ENCODE assay signal across 15 cellular contexts in the genomic region with DNA sequence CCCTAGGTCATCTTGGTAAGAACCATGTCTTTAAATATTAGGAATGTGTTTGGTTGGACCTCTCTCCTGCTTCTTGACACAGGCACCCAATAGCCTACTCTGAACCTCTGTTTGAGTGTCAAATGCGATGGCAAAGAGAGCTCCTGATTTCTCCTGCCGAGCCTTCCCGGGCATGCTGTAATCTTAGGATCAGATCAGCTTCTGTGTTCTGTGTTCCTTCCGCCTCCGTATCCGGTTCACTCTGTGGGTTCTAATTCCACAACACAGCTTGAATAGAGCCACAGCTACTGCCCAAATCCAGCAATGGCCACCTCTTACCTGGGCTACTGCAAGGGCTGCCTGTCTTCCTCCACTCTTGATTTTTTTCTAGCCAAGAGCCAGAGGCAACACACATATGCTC.
DNase-seq lines count a peak whose midpoint lies in the region; ATAC-seq and TF ChIP-seq lines count a peak whose summit lies in the region.
"Had no signal": no experiment of that assay in that cellular context is flagged by ENCODE, and none has a peak within 500 bp of the region (broad histone marks: within the 10 kb centered on the region; RNA-seq: fewer than 3 reads in every experiment).

No MANE protein-coding gene starts in this region.

- no peaks in the 10 kb centered on the region for H3K9me3 Mint-ChIP-seq in activated T-helper 1 cell treated with anti-CD3 and anti-CD28 coated beads, Interleukin-12 subunit alpha, Interleukin-12 subunit beta, Interleukin-2, Interleukin-4 antibody, amounts not matched to agents 30 ng/mL and 10 ng/mL and 1 ng/mL, durations not matched to agents 14 hours and 24 hours and 36 hours

- CTCF ChIA-PET in Panc1 (lab: Charles Lee), result no interaction called here

- H3K36me3 Mint-ChIP-seq in activated T-helper 1 cell treated with anti-CD3 and anti-CD28 coated beads, Interleukin-12 subunit alpha, Interleukin-12 subunit beta, Interleukin-2, Interleukin-4 antibody, amounts not matched to agents 30 ng/mL and 10 ng/mL and 1 ng/mL, durations not matched to agents 14 hours and 24 hours and 36 hours (ENCODE audit: low read depth), result no peaks in the 10 kb centered on the region
- H3K36me3 Mint-ChIP-seq: CD4-positive, CD25-positive, alpha-beta regulatory T cell; CD8-positive, alpha-beta memory T cell had no signal

- peak overlapping the region; percentile 9 for H4K91ac ChIP-seq in mesenchymal stem cell (ENCODE audit: low read length)

- ATAC-seq in Panc1, result no peak

- peak overlapping the region in 1 of 2 experiments; percentile 68 for H3K14ac ChIP-seq in mesenchymal stem cell (ENCODE audit: low read length in 2 of 2)

- DNase-seq in NCI-H2171 treated with DMSO at 0.1 percent for 48 hours (lab: John Stamatoyannopoulos, UW), result peak; percentile 21
- no peak for DNase-seq in NCI-H2171 (lab: John Stamatoyannopoulos, UW)
- no peak for DNase-seq in Panc1 (ENCODE audit: low read depth, low spot score)
- DNase-seq in mesenchymal stem cell, result no peak
- DNase-seq in spleen, result peak; percentile 20
- DNase-seq in putamen (ENCODE audit: low spot score), result no peak
- DNase-seq in stimulated activated naive CD4-positive, alpha-beta T cell treated with Interleukin-2 at 50 U/mL for 16 hours (lab: John Stamatoyannopoulos, UW), result no peak
- no peak for DNase-seq in activated T-helper 1 cell treated with anti-CD3 and anti-CD28 coated beads, Interleukin-12 subunit alpha, Interleukin-12 subunit beta, Interleukin-2, Interleukin-4 antibody, amounts not matched to agents 30 ng/mL and 10 ng/mL and 1 ng/mL, durations not matched to agents 14 hours and 24 hours and 36 hours (ENCODE audit: low spot score)
- DNase-seq: CD4-positive, CD25-positive, alpha-beta regulatory T cell; CD8-positive, alpha-beta memory T cell; COR-L47; H9 had no signal

- TF ChIP-seq POLR2A in spleen (IDR thresholded peaks at IDR 0.05), result no peak

- H3K4me3 Mint-ChIP-seq in activated T-helper 1 cell treated with anti-CD3 and anti-CD28 coated beads, Interleukin-12 subunit alpha, Interleukin-12 subunit beta, Interleukin-2, Interleukin-4 antibody, amounts not matched to agents 30 ng/mL and 10 ng/mL and 1 ng/mL, durations not matched to agents 14 hours and 24 hours and 36 hours, result no peak overlapping the region
- H3K4me3 Mint-ChIP-seq: B cell; CD4-positive, CD25-positive, alpha-beta regulatory T cell; CD8-positive, alpha-beta memory T cell; H9 had no signal

- POLR2A ChIA-PET in Panc1 (lab: Charles Lee), result no interaction called here

- H3K4me3 ChIP-seq in Panc1 (ENCODE audit: low read depth in 2 of 2, low read length in 2 of 2) (no peak overlapping the region), mesenchymal stem cell (ENCODE audit: insufficient read depth in 1 of 2, low read depth in 1 of 2, low read length in 2 of 2) (no peak overlapping the region), spleen (no peak overlapping the region)
- H3K4me3 ChIP-seq: BLaER1 treated with 17β-estradiol and CSF1 and Interleukin-3, amounts not matched to agents 10 nM and 100 nM had no signal

- no peak overlapping the region for H3K23ac ChIP-seq in mesenchymal stem cell (ENCODE audit: low read length in 2 of 2)

- peak overlapping the region; percentile 59 to 80 for H2BK12ac ChIP-seq in mesenchymal stem cell (ENCODE audit: low read length in 2 of 2)

- peaks cover 17% of the 10 kb centered on the region for H3K4me1 ChIP-seq in Panc1 (ENCODE audit: control insufficient read depth, insufficient read depth, low read length)
- H3K4me1 ChIP-seq in mesenchymal stem cell (ENCODE audit: control insufficient read depth, insufficient read depth, low read depth, low read length), result peaks cover 4% of the 10 kb centered on the region
- H3K4me1 ChIP-seq in spleen, result peaks cover 0 to 7% (median 3%) of the 10 kb centered on the region in 6 donors

- peak overlapping the region; percentile 78 for H2BK15ac ChIP-seq in mesenchymal stem cell (ENCODE audit: low read depth, poor library complexity, severe bottlenecking)

- peak overlapping the region; percentile 27 for H2BK120ac ChIP-seq in mesenchymal stem cell (ENCODE audit: low read depth, low read length)

- H3K4me2 ChIP-seq in mesenchymal stem cell (ENCODE audit: low read length, poor library complexity, severe bottlenecking), result no peak overlapping the region
- H3K4me2 ChIP-seq: BLaER1 treated with 17β-estradiol and CSF1 and Interleukin-3, amounts not matched to agents 10 nM and 100 nM had no signal

- H3K27me3 Mint-ChIP-seq in activated T-helper 1 cell treated with anti-CD3 and anti-CD28 coated beads, Interleukin-12 subunit alpha, Interleukin-12 subunit beta, Interleukin-2, Interleukin-4 antibody, amounts not matched to agents 30 ng/mL and 10 ng/mL and 1 ng/mL, durations not matched to agents 14 hours and 24 hours and 36 hours (ENCODE audit: insufficient read depth), result peaks cover 9% of the 10 kb centered on the region
- H3K27me3 Mint-ChIP-seq: B cell; CD4-positive, CD25-positive, alpha-beta regulatory T cell had no signal

- H2AK5ac ChIP-seq in mesenchymal stem cell (ENCODE audit: low read length, severe bottlenecking), result no peak overlapping the region

- no peak overlapping the region for H3K27ac Mint-ChIP-seq in activated T-helper 1 cell treated with anti-CD3 and anti-CD28 coated beads, Interleukin-12 subunit alpha, Interleukin-12 subunit beta, Interleukin-2, Interleukin-4 antibody, amounts not matched to agents 30 ng/mL and 10 ng/mL and 1 ng/mL, durations not matched to agents 14 hours and 24 hours and 36 hours
- H3K27ac Mint-ChIP-seq: B cell; CD4-positive, CD25-positive, alpha-beta regulatory T cell; H9 had no signal

- no peaks in the 10 kb centered on the region for H3K9me3 ChIP-seq in Panc1 (ENCODE audit: control insufficient read depth, insufficient read depth, low read depth, low read length)
- no peaks in the 10 kb centered on the region for H3K9me3 ChIP-seq in mesenchymal stem cell (ENCODE audit: control insufficient read depth, low read length)
- H3K9me3 ChIP-seq in spleen, result peaks cover 0 to 4% (median 0%) of the 10 kb centered on the region in 8 donors

- H3K27ac ChIP-seq in Panc1 (ENCODE audit: low read length) (peak overlapping the region; percentile 57), mesenchymal stem cell (ENCODE audit: low read length, poor library complexity, severe bottlenecking) (no peak overlapping the region), spleen (no peak overlapping the region)
- H3K27ac ChIP-seq: 22Rv1; BLaER1 treated with 17β-estradiol and CSF1 and Interleukin-3, amounts not matched to agents 10 nM and 100 nM had no signal

- H3K4ac ChIP-seq in mesenchymal stem cell (ENCODE audit: low read depth in 1 of 2, low read length in 2 of 2), result peak overlapping the region; percentile 46 to 74

- BruUV-seq in Panc1 (replicated peaks; lab: Mats Ljungman, UMichigan), result no TSS peak

- H4K8ac ChIP-seq in mesenchymal stem cell (ENCODE audit: low read length), result no peak overlapping the region

- in situ Hi-C loops in Panc1 (cut with HindIII; ENCODE audit: low pct_unique_long_range_greater_than_20kb, low sequenced_read_pairs), result no loop called here

- 77% methylated on average over 6 of the region's 6 CpGs for WGBS in mesenchymal stem cell
- 83 to 94% (median 86%) methylated on average over 6 of the region's 6 CpGs for WGBS in spleen, 5 donors

- peak overlapping the region in 1 of 2 experiments; percentile 34 for H3K18ac ChIP-seq in mesenchymal stem cell (ENCODE audit: low read depth in 1 of 2, low read length in 2 of 2)

- TF ChIP-seq CTCF in Panc1 (IDR thresholded peaks at IDR 0.05), result no peak
- no peak for TF ChIP-seq CTCF in spleen (IDR thresholded peaks at IDR 0.05 in 8 of 11, conservative IDR thresholded peaks at IDR 0.05 in 3 of 11)

- H2BK5ac ChIP-seq in mesenchymal stem cell (ENCODE audit: low read depth, low read length, poor library complexity, severe bottlenecking), result no peak overlapping the region

- H2AFZ ChIP-seq in mesenchymal stem cell (ENCODE audit: low read depth, low read length), result no peak overlapping the region

- no peaks in the 10 kb centered on the region for H3K36me3 ChIP-seq in Panc1 (ENCODE audit: control insufficient read depth, insufficient read depth, low read length)
- H3K36me3 ChIP-seq in mesenchymal stem cell (ENCODE audit: control insufficient read depth in 1 of 2, insufficient read depth in 2 of 2, low read depth in 1 of 2, low read length in 2 of 2), result no peaks in the 10 kb centered on the region
- H3K36me3 ChIP-seq in spleen, result no peaks in the 10 kb centered on the region
- H3K36me3 ChIP-seq: BLaER1 treated with 17β-estradiol and CSF1 and Interleukin-3, amounts not matched to agents 10 nM and 100 nM had no signal

- no peaks in the 10 kb centered on the region for H3K79me1 ChIP-seq in mesenchymal stem cell (replicated peaks; ENCODE audit: low read length, poor library complexity, severe bottlenecking)

- no peaks in the 10 kb centered on the region for H3K27me3 ChIP-seq in Panc1 (ENCODE audit: control insufficient read depth, insufficient read depth, low read length)
- H3K27me3 ChIP-seq in mesenchymal stem cell (ENCODE audit: control insufficient read depth in 1 of 2, insufficient read depth in 1 of 2, low read length in 2 of 2), result peaks cover 0 to 31% of the 10 kb centered on the region in 2 experiments
- H3K27me3 ChIP-seq in spleen (replicated peaks in 1 of 7), result peaks cover 0 to 5% (median 0%) of the 10 kb centered on the region in 7 donors
- H3K27me3 ChIP-seq: BLaER1 treated with 17β-estradiol and CSF1 and Interleukin-3, amounts not matched to agents 10 nM and 100 nM had no signal

- intact Hi-C loops in Panc1 (cut with micrococcal nuclease; ENCODE audit: unreplicated experiment) (no loop called here), spleen (cut with DNase I; ENCODE audit: low total_unique reads) (no loop called here)
- intact Hi-C loops in activated T-helper 1 cell treated with anti-CD3 and anti-CD28 coated beads, Interleukin-12 subunit alpha, Interleukin-12 subunit beta, Interleukin-2, Interleukin-4 antibody, amounts not matched to agents 30 ng/mL and 10 ng/mL and 1 ng/mL, durations not matched to agents 14 hours and 24 hours and 36 hours (cut with micrococcal nuclease), result no loop called here

- peaks cover 4% of the 10 kb centered on the region for H3K4me1 Mint-ChIP-seq in activated T-helper 1 cell treated with anti-CD3 and anti-CD28 coated beads, Interleukin-12 subunit alpha, Interleukin-12 subunit beta, Interleukin-2, Interleukin-4 antibody, amounts not matched to agents 30 ng/mL and 10 ng/mL and 1 ng/mL, durations not matched to agents 14 hours and 24 hours and 36 hours (ENCODE audit: low read depth)

- no peak overlapping the region for H3K9ac ChIP-seq in mesenchymal stem cell (ENCODE audit: low read length)
- H3K9ac ChIP-seq: BLaER1 treated with 17β-estradiol and CSF1 and Interleukin-3, amounts not matched to agents 10 nM and 100 nM had no signal

Comparison
In these comparisons a context has a peak if more than half of its experiments do, and no peak if none do; other contexts are left out.
1. DNase-seq: peak in NCI-H2171 treated with DMSO at 0.1 percent for 48 hours (single experiment) and spleen (single experiment); none in NCI-H2171 (single experiment), Panc1 (single experiment), mesenchymal stem cell (single experiment), putamen (single experiment), stimulated activated naive CD4-positive, alpha-beta T cell treated with Interleukin-2 at 50 U/mL for 16 hours (single experiment) and activated T-helper 1 cell treated with anti-CD3 and anti-CD28 coated beads, Interleukin-12 subunit alpha, Interleukin-12 subunit beta, Interleukin-2, Interleukin-4 antibody, amounts not matched to agents 30 ng/mL and 10 ng/mL and 1 ng/mL, durations not matched to agents 14 hours and 24 hours and 36 hours (single experiment).